In the genomic region with DNA sequence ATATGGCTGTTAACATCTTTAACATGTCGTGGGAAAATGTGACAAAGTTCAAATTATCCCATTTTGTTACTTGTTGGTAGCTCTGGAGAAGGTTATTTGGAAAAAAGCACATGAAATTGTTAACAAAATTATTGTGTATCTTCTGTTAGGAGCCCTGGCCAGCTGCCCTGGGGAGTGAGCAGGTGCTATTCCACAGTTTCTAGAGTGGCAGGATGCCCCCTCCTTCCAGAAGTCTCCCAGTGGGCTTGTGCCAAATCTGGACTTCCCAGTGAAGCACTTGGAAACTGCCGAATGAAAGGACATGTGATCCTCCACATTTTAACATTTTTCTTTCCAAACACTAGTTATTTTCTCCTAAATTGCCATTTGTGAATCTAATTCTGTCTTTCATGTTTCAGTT, we compare ENCODE assay signal across 23 cellular contexts.
"Had no signal": no experiment of that assay in that cellular context is flagged by ENCODE, and none has a peak within 500 bp of the region (broad histone marks: within the 10 kb centered on the region; RNA-seq: fewer than 3 reads in every experiment).

No MANE protein-coding gene starts in this region.

- H3K4me3 ChIP-seq: adrenal gland had no signal

- ATAC-seq: activated CD8-positive, alpha-beta T cell treated with anti-CD3 and anti-CD28 coated beads, Interleukin-2, amount 10 ng/mL, durations not matched to agents 7 days and 5 days had no signal

- H3K27ac ChIP-seq: adrenal gland had no signal

- H3K4me3 Mint-ChIP-seq: activated CD8-positive, alpha-beta T cell treated with anti-CD3 and anti-CD28 coated beads, Interleukin-2, amount 10 ng/mL, durations not matched to agents 7 days and 5 days; activated naive CD8-positive, alpha-beta T cell treated with anti-CD3 and anti-CD28 coated beads, Interleukin-2, amount 10 ng/mL, durations not matched to agents 7 days and 5 days; T-helper 1 cell treated with Interleukin-12 subunit alpha and Interleukin-12 subunit beta and Interleukin-4 antibody, amounts not matched to agents 30 μg/mL and 1 μg/mL, for 36 hours had no signal

- H3K4me1 Mint-ChIP-seq: activated naive CD8-positive, alpha-beta T cell treated with anti-CD3 and anti-CD28 coated beads, Interleukin-2, amount 10 ng/mL, durations not matched to agents 7 days and 5 days had no signal

- H3K9me3 ChIP-seq: adrenal gland had no signal

- DNase-seq: activated CD4-positive, alpha-beta T cell treated with anti-CD3 and anti-CD28 coated beads for 48 hours; activated CD4-positive, alpha-beta T cell treated with anti-CD3 and anti-CD28 coated beads, Interleukin-2, amount 50 U/mL, for 4 hours; activated CD4-positive, CD25-positive, alpha-beta regulatory T cell treated with anti-CD3 and anti-CD28 coated beads, Interleukin-2, amount 50 U/mL, for 72 hours; activated CD8-positive, alpha-beta memory T cell treated with anti-CD3 and anti-CD28 coated beads, Interleukin-2, amount 50 U/mL, for 48 hours; activated CD8-positive, alpha-beta T cell treated with anti-CD3 and anti-CD28 coated beads, Interleukin-2, amount 10 ng/mL, durations not matched to agents 7 days and 5 days; activated naive CD4-positive, alpha-beta T cell treated with anti-CD3 and anti-CD28 coated beads, Interleukin-2, amount 50 U/mL, for 16 hours; activated naive CD8-positive, alpha-beta T cell treated with anti-CD3 and anti-CD28 coated beads, Interleukin-2, amount 10 ng/mL, durations not matched to agents 7 days and 5 days; activated T-cell treated with anti-CD3 and anti-CD28 coated beads, Interleukin-2, amount 50 U/mL, for 1 hour; adrenal gland; central memory CD4-positive, alpha-beta T cell; Karpas-422; MM.1S; NCI-H1436; NCI-H1694 treated with DMSO at 0.1 percent for 48 hours; NCI-H2029 treated with DMSO at 0.1 percent for 48 hours; NCI-H2227 treated with DMSO at 0.1 percent for 48 hours; NCI-H446 treated with DMSO at 0.1 percent for 48 hours; NCI-H524 treated with DMSO at 0.1 percent for 48 hours; NCI-H774; NK-92 treated with Interleukin-12 subunit alpha and Interleukin-12 subunit beta, amount 100 ng/mL, for 24 hours; OCI-M1; SHP77 treated with DMSO at 0.1 percent for 48 hours had no signal

- H3K27ac Mint-ChIP-seq: activated CD8-positive, alpha-beta T cell treated with anti-CD3 and anti-CD28 coated beads, Interleukin-2, amount 10 ng/mL, durations not matched to agents 7 days and 5 days; activated naive CD8-positive, alpha-beta T cell treated with anti-CD3 and anti-CD28 coated beads, Interleukin-2, amount 10 ng/mL, durations not matched to agents 7 days and 5 days; T-helper 1 cell treated with Interleukin-12 subunit alpha and Interleukin-12 subunit beta and Interleukin-4 antibody, amounts not matched to agents 30 μg/mL and 1 μg/mL, for 36 hours had no signal

- H3K36me3 ChIP-seq: adrenal gland had no signal

- H3K27me3 ChIP-seq: adrenal gland had no signal
